Comparison of ENCODE assay signal across 30 cellular contexts in the genomic region with DNA sequence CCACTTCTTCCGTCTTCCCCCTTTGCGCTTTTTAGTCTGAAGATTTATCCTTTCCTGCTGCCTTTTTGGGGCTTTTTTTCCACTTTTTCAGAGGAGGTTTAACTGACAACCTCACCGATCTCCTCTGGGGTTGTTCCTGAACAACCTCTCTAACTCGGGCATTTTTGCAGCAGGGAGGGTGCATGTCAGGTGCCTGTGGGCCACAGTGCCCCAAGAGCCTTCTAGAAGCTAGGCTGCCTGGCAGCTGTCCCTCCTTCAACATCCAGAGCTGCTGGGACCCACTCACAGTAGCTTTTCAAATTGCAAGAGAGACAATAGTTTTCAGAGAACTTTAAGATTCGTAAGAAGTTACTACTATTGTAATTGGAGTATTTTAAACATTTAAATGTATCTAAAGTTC.
"Had no signal": no experiment of that assay in that cellular context is flagged by ENCODE, and none has a peak within 500 bp of the region (broad histone marks: within the 10 kb centered on the region; RNA-seq: fewer than 3 reads in every experiment).

No MANE protein-coding gene starts in this region.

- H3K4me3 Mint-ChIP-seq: immature natural killer cell; memory B cell; mesothelial cell of epicardium; naive thymus-derived CD4-positive, alpha-beta T cell; nephron progenitor cell; stimulated activated memory B cell treated with anti-CD40 and anti-IgM and Interleukin-4, amounts not matched to agents 10 μg/mL and 1 μg/mL and 100 μg/mL, for 72 hours had no signal

- ATAC-seq: esophagus mucosa; gastrocnemius medialis; left lobe of liver; mucosa of descending colon; naive thymus-derived CD4-positive, alpha-beta T cell; psoas muscle; right cardiac atrium; stimulated activated memory B cell treated with anti-CD40 and anti-IgM and Interleukin-4, amounts not matched to agents 10 μg/mL and 1 μg/mL and 100 μg/mL, for 72 hours; stimulated activated naive CD8-positive, alpha-beta T cell treated with anti-CD3 and anti-CD28 coated beads, Interleukin-15, Interleukin-2, amounts not matched to agents 100 U/mL and 50 U/mL, for 24 hours had no signal

- H3K9me3 ChIP-seq: gastrocnemius medialis, ovary, psoas muscle, sigmoid colon, testis, tibial artery, upper lobe of left lung had no signal

- H3K79me2 ChIP-seq: hepatocyte had no signal

- DNase-seq: dorsolateral prefrontal cortex; effector CD4-positive, alpha-beta T cell; foreskin fibroblast; gastrocnemius medialis; head of caudate nucleus; immature natural killer cell; islet precursor cell; mucosa of descending colon; naive thymus-derived CD4-positive, alpha-beta T cell; nephron progenitor cell; nucleus accumbens; ovary; posterior cingulate gyrus; psoas muscle; right cardiac atrium; sigmoid colon; stimulated activated CD4-positive, alpha-beta T cell treated with anti-CD3 and anti-CD28 coated beads, Interleukin-2, amount 100 ng/mL, for 24 hours; stimulated activated CD4-positive, alpha-beta T cell treated with anti-CD3 and anti-CD28 coated beads, Interleukin-4, amount 100 ng/mL, for 24 hours; stimulated activated naive CD8-positive, alpha-beta T cell treated with anti-CD3 and anti-CD28 coated beads, Interleukin-15, Interleukin-2, amounts not matched to agents 100 U/mL and 50 U/mL, for 24 hours; substantia nigra; testis; tibial artery; upper lobe of left lung had no signal

- H3K4me1 Mint-ChIP-seq: immature natural killer cell; memory B cell; naive thymus-derived CD4-positive, alpha-beta T cell; nephron progenitor cell; stimulated activated memory B cell treated with anti-CD40 and anti-IgM and Interleukin-4, amounts not matched to agents 10 μg/mL and 1 μg/mL and 100 μg/mL, for 72 hours had no signal

- H2AFZ ChIP-seq: hepatocyte had no signal

- H3K9me3 Mint-ChIP-seq: mesothelial cell of epicardium, nephron progenitor cell had no signal

- H3K4me2 ChIP-seq: hepatocyte had no signal

- H3K27me3 Mint-ChIP-seq: memory B cell; naive thymus-derived CD4-positive, alpha-beta T cell; stimulated activated memory B cell treated with anti-CD40 and anti-IgM and Interleukin-4, amounts not matched to agents 10 μg/mL and 1 μg/mL and 100 μg/mL, for 72 hours had no signal

- H3K27me3 ChIP-seq: dorsolateral prefrontal cortex, gastrocnemius medialis, hepatocyte, ovary, sigmoid colon, testis, tibial artery, upper lobe of left lung had no signal

- H3K27ac Mint-ChIP-seq: immature natural killer cell; memory B cell; mesothelial cell of epicardium; naive thymus-derived CD4-positive, alpha-beta T cell; nephron progenitor cell; stimulated activated memory B cell treated with anti-CD40 and anti-IgM and Interleukin-4, amounts not matched to agents 10 μg/mL and 1 μg/mL and 100 μg/mL, for 72 hours had no signal

- H3K27ac ChIP-seq: dorsolateral prefrontal cortex, gastrocnemius medialis, hepatocyte, ovary, psoas muscle, sigmoid colon, testis, tibial artery, upper lobe of left lung had no signal

- H3K4me3 ChIP-seq: dorsolateral prefrontal cortex, gastrocnemius medialis, hepatocyte, lung, mucosa of descending colon, ovary, psoas muscle, sigmoid colon, testis, tibial artery, upper lobe of left lung had no signal

- H3K4me1 ChIP-seq: gastrocnemius medialis, psoas muscle, sigmoid colon, testis, tibial artery, upper lobe of left lung had no signal

- H3K36me3 Mint-ChIP-seq: immature natural killer cell; memory B cell; mesothelial cell of epicardium; stimulated activated memory B cell treated with anti-CD40 and anti-IgM and Interleukin-4, amounts not matched to agents 10 μg/mL and 1 μg/mL and 100 μg/mL, for 72 hours had no signal

- H3K36me3 ChIP-seq: gastrocnemius medialis, ovary, sigmoid colon, tibial artery, upper lobe of left lung had no signal
